ENCODE assay signal across 21 cellular contexts in the genomic region with DNA sequence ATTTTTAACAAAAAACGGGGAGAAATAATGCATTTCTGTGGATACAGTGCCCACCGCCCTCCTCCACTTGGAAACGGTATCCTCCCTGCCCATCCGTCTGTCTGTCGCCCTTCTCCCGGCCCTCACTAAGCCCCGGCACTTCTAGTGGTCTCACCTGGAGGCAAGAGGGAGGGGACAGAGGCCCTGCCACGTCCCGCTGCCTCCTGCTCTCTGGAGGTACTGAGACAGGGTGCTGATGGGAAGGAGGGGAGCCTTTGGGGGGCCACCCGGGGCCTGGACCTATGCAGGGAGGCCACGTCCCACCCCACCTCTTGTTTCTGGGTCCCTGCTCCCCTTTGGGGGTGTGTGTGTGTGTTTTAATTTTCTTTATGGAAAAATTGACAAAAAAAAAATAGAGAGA. TPM values are rescaled to one million over a fixed set of nuclear protein-coding genes. Genes with fewer than 3 reads are reported as not detected.
DNase-seq lines count a peak whose midpoint lies in the region; ATAC-seq, FAIRE-seq and TF ChIP-seq lines count a peak whose summit lies in the region.
"Had no signal": no experiment of that assay in that cellular context is flagged by ENCODE, and none has a peak within 500 bp of the region (broad histone marks: within the 10 kb centered on the region; RNA-seq: fewer than 3 reads in every experiment).

No MANE protein-coding gene starts in this region.

- H2BK120ac ChIP-seq in neuronal stem cell (ENCODE audit: low read depth, low read length): no peak overlapping the region

- no peak overlapping the region for H2AK5ac ChIP-seq in neuronal stem cell (ENCODE audit: low read depth, low read length)

- H3K4me2 ChIP-seq in HCT116 (ENCODE audit: low read length) (no peak overlapping the region), GM12878 (ENCODE audit: control insufficient read depth, insufficient read depth) (no peak overlapping the region), neuronal stem cell (ENCODE audit: insufficient read depth, low read length, poor library complexity, severe bottlenecking) (no peak overlapping the region)
- H3K4me2 ChIP-seq: KMS-11 had no signal

- H3K27me3 Mint-ChIP-seq in activated CD4-positive, alpha-beta T cell treated with anti-CD3 and anti-CD28 coated beads, Interleukin-2, amount 10 ng/mL, durations not matched to agents 7 days and 5 days: peaks cover 16% of the 10 kb centered on the region
- H3K27me3 Mint-ChIP-seq: B cell had no signal

- POLR2A ChIA-PET in activated CD4-positive, alpha-beta T cell treated with anti-CD3 and anti-CD28 coated beads, Interleukin-2, amount 10 ng/mL, durations not matched to agents 7 days and 5 days (lab: Charles Lee): no interaction called here
- POLR2A ChIA-PET in HCT116 (lab: Charles Lee): no interaction called here
- POLR2A ChIA-PET in GM12878 (lab: Charles Lee): no interaction called here

- intact Hi-C loops in HCT116 (cut with micrococcal nuclease): no loop called here
- intact Hi-C loops in GM12878 (cut with micrococcal nuclease; ENCODE audit: unreplicated experiment): no loop called here

- DNase-seq in activated CD4-positive, alpha-beta T cell treated with anti-CD3 and anti-CD28 coated beads, Interleukin-2, amount 10 ng/mL, durations not matched to agents 7 days and 5 days: no peak
- no peak for DNase-seq in activated CD4-positive, alpha-beta T cell treated with anti-CD3 and anti-CD28 coated beads, Interleukin-2, amount 50 U/mL, for 1 hour
- DNase-seq in HCT116 (ENCODE audit: low read depth, low spot score): no peak
- DNase-seq in GM12878 (ENCODE audit: low read depth, low spot score): no peak
- no peak for DNase-seq in neuronal stem cell (ENCODE audit: low spot score)
- no peak for DNase-seq in DMS79 (lab: John Stamatoyannopoulos, UW)
- DNase-seq in WERI-Rb-1: no peak
- DNase-seq: CD4-positive, alpha-beta T cell; EL; GOT3; NCI-H1417 treated with DMSO at 0.1 percent for 48 hours; NCI-H187 treated with DMSO at 0.1 percent for 48 hours; NCI-H345; NCI-H524 treated with DMSO at 0.1 percent for 48 hours; Peyer's patch; SW 1271 had no signal

- no peaks in the 10 kb centered on the region for H3K9me2 ChIP-seq in HCT116 (ENCODE audit: insufficient read depth)

- SMC1A ChIA-PET in GM12878 (lab: Charles Lee; ENCODE audit: uncharacterized antibody, unreplicated experiment): no interaction called here

- H3K14ac ChIP-seq in neuronal stem cell (ENCODE audit: low read length): no peak overlapping the region

- H4K20me1 ChIP-seq in HCT116 (ENCODE audit: insufficient read depth): no peaks in the 10 kb centered on the region
- H4K20me1 ChIP-seq in GM12878 (ENCODE audit: control insufficient read depth, insufficient read depth): no peaks in the 10 kb centered on the region

- WGBS in GM12878 (ENCODE audit: insufficient coverage, insufficient replicate concordance, low lambda C conversion rate, missing lambda C conversion rate): 68% methylated on average over 11 of the region's 11 CpGs
- WGBS in neuronal stem cell (ENCODE audit: extremely low coverage in 2 of 2, insufficient read length in 2 of 2, insufficient replicate concordance in 1 of 2), 2 donors: no CpG with 5 or more reads among the region's 11 CpGs

- no peaks in the 10 kb centered on the region for H3K36me3 ChIP-seq in HCT116 (ENCODE audit: control insufficient read depth in 1 of 2, insufficient read depth in 2 of 2, low read length in 2 of 2)
- H3K36me3 ChIP-seq in GM12878 (ENCODE audit: control insufficient read depth in 2 of 2, insufficient read depth in 2 of 2, low read length in 1 of 2): peaks cover 6 to 7% of the 10 kb centered on the region in 2 experiments; a peak in 3 of 4 replicates
- H3K36me3 ChIP-seq in neuronal stem cell (replicated peaks in 1 of 2; ENCODE audit: control insufficient read depth in 2 of 2, insufficient read depth in 2 of 2, low read length in 2 of 2): peaks cover 16 to 48% of the 10 kb centered on the region in 2 donors
- peaks cover 23% of the 10 kb centered on the region for H3K36me3 ChIP-seq in WERI-Rb-1

- ATAC-seq in HCT116 (no peak), GM12878 (no peak), GM18519 (IDR thresholded peaks at IDR 0.05; ENCODE audit: low FRiP score, unreplicated experiment) (no peak)

- H3K23ac ChIP-seq in neuronal stem cell (ENCODE audit: low read depth, low read length, poor library complexity): peak overlapping the region; percentile 31

- TF ChIP-seq RAD21 in HCT116 (IDR thresholded peaks at IDR 0.05; ENCODE audit: low read depth) (no peak), GM12878 (IDR thresholded peaks at IDR 0.05; ENCODE audit: insufficient read depth, low read depth, low read length) (no peak)

- H3K4ac ChIP-seq in neuronal stem cell (ENCODE audit: low read length): no peak overlapping the region

- CTCF ChIA-PET in activated CD4-positive, alpha-beta T cell treated with anti-CD3 and anti-CD28 coated beads, Interleukin-2, amount 10 ng/mL, durations not matched to agents 7 days and 5 days (lab: Charles Lee): interaction anchor here (1.0 kb wide), 1 partner anchor 10 kb away, joined by 3 read pairs; no protein-coding TSS in a partner anchor
- CTCF ChIA-PET in HCT116 (lab: Charles Lee): no interaction called here
- CTCF ChIA-PET in GM12878 (lab: Yijun Ruan, JAX): no interaction called here

- H3K79me2 ChIP-seq in HCT116 (ENCODE audit: insufficient read depth, low read length) (no peaks in the 10 kb centered on the region), GM12878 (ENCODE audit: control insufficient read depth, insufficient read depth, low read length) (no peaks in the 10 kb centered on the region)

- no peak for TF ChIP-seq POLR2A in HCT116 (IDR thresholded peaks at IDR 0.05; ENCODE audit: borderline replicate concordance, extremely low read depth, insufficient read depth, insufficient read length)
- no peak for TF ChIP-seq POLR2A in GM12878 (IDR thresholded peaks at IDR 0.05; ENCODE audit: low read depth, low read length)

- H3K9ac ChIP-seq in HCT116 (ENCODE audit: low read length) (no peak overlapping the region), GM12878 (ENCODE audit: control insufficient read depth, insufficient read depth, low read length) (no peak overlapping the region), neuronal stem cell (ENCODE audit: low read depth, low read length, poor library complexity) (no peak overlapping the region)
- H3K9ac ChIP-seq: KMS-11 had no signal

- no peaks in the 10 kb centered on the region for H3K4me1 Mint-ChIP-seq in activated CD4-positive, alpha-beta T cell treated with anti-CD3 and anti-CD28 coated beads, Interleukin-2, amount 10 ng/mL, durations not matched to agents 7 days and 5 days

- FAIRE-seq in GM12878 (lab: Jason Lieb, UNC): no peak

- H3K27ac ChIP-seq in HCT116 (ENCODE audit: low read depth, low read length) (no peak overlapping the region), GM12878 (ENCODE audit: control insufficient read depth, insufficient read depth) (no peak overlapping the region), neuronal stem cell (replicated peaks; ENCODE audit: low read length) (no peak overlapping the region), WERI-Rb-1 (no peak overlapping the region)
- H3K27ac ChIP-seq: 22Rv1, KMS-11, Peyer's patch had no signal

- no peak overlapping the region for H3K18ac ChIP-seq in neuronal stem cell (ENCODE audit: low read length)

- BruUV-seq in HCT116 (replicated peaks; lab: Mats Ljungman, UMichigan): TSS peak; percentile 56
- TSS peak; percentile 83 for BruUV-seq in GM12878 (replicated peaks; lab: Mats Ljungman, UMichigan)

- H3K9me3 ChIP-seq in HCT116 (ENCODE audit: control insufficient read depth in 1 of 2, insufficient read depth in 1 of 2, low read depth in 1 of 2, low read length in 2 of 2) (no peaks in the 10 kb centered on the region), GM12878 (replicated peaks; ENCODE audit: control insufficient read depth, insufficient read depth, low read length) (no peaks in the 10 kb centered on the region), neuronal stem cell (replicated peaks in 1 of 2; ENCODE audit: control insufficient read depth in 2 of 2, insufficient read depth in 1 of 2, low read depth in 1 of 2, low read length in 2 of 2) (peaks cover 0 to 3% of the 10 kb centered on the region in 2 donors), WERI-Rb-1 (ENCODE audit: severe bottlenecking) (no peaks in the 10 kb centered on the region)
- H3K9me3 ChIP-seq: Peyer's patch had no signal

- RAD21 ChIA-PET in HCT116 (lab: Charles Lee; ENCODE audit: low non-redundant PET in 1 of 2, low total read pairs in 2 of 2, uncharacterized antibody in 2 of 2, unreplicated experiment in 2 of 2): no interaction called here
- RAD21 ChIA-PET in GM12878 (lab: Charles Lee; ENCODE audit: unreplicated experiment): no interaction called here

- H3K79me1 ChIP-seq in neuronal stem cell (ENCODE audit: low read depth, low read length): no peaks in the 10 kb centered on the region

- no peak overlapping the region for H2AFZ ChIP-seq in HCT116 (ENCODE audit: low read depth, low read length, poor library complexity, severe bottlenecking)
- no peak overlapping the region for H2AFZ ChIP-seq in GM12878 (ENCODE audit: control insufficient read depth, low read depth, low read length)
- H2AFZ ChIP-seq in neuronal stem cell (ENCODE audit: low read length): no peak overlapping the region

- H3K27ac Mint-ChIP-seq in activated CD4-positive, alpha-beta T cell treated with anti-CD3 and anti-CD28 coated beads, Interleukin-2, amount 10 ng/mL, durations not matched to agents 7 days and 5 days: peak overlapping the region; percentile 25
- H3K27ac Mint-ChIP-seq: B cell had no signal

- no peak overlapping the region for H2BK12ac ChIP-seq in neuronal stem cell (ENCODE audit: low read length)

- TF ChIP-seq EP300 in GM12878 (IDR thresholded peaks at IDR 0.05; ENCODE audit: borderline replicate concordance in 1 of 2, control insufficient read depth in 1 of 2, low read depth in 2 of 2, low read length in 2 of 2): no peak

- in situ Hi-C loops in GM12878 (cut with MboI): no loop called here

- no peaks in the 10 kb centered on the region for H3K9me3 Mint-ChIP-seq in activated CD4-positive, alpha-beta T cell treated with anti-CD3 and anti-CD28 coated beads, Interleukin-2, amount 10 ng/mL, durations not matched to agents 7 days and 5 days
- H3K9me3 Mint-ChIP-seq: CD4-positive, alpha-beta T cell had no signal

- peaks cover 14% of the 10 kb centered on the region for H3K36me3 Mint-ChIP-seq in activated CD4-positive, alpha-beta T cell treated with anti-CD3 and anti-CD28 coated beads, Interleukin-2, amount 10 ng/mL, durations not matched to agents 7 days and 5 days (ENCODE audit: low read depth)

- no peaks in the 10 kb centered on the region for H3K4me1 ChIP-seq in HCT116 (ENCODE audit: control insufficient read depth in 1 of 2, insufficient read depth in 2 of 2, low read length in 2 of 2)
- H3K4me1 ChIP-seq in GM12878 (ENCODE audit: control insufficient read depth, insufficient read depth, low read length): peaks cover 17% of the 10 kb centered on the region
- H3K4me1 ChIP-seq in neuronal stem cell (ENCODE audit: control insufficient read depth in 2 of 2, insufficient read depth in 1 of 2, low read depth in 1 of 2, low read length in 2 of 2): peaks cover 0 to 3% of the 10 kb centered on the region in 2 donors

- no peak overlapping the region for H2BK15ac ChIP-seq in neuronal stem cell (ENCODE audit: low read length)

- H2BK5ac ChIP-seq in neuronal stem cell (ENCODE audit: low read length): no peak overlapping the region

- H3K4me3 Mint-ChIP-seq in activated CD4-positive, alpha-beta T cell treated with anti-CD3 and anti-CD28 coated beads, Interleukin-2, amount 10 ng/mL, durations not matched to agents 7 days and 5 days: no peak overlapping the region
- H3K4me3 Mint-ChIP-seq: B cell; CD4-positive, alpha-beta T cell had no signal

- no peak overlapping the region for H4K91ac ChIP-seq in neuronal stem cell (ENCODE audit: low read depth, low read length, poor library complexity)

- TF ChIP-seq CTCF in HCT116 (IDR thresholded peaks at IDR 0.05 in 2 of 3, conservative IDR thresholded peaks at IDR 0.05 in 1 of 3; ENCODE audit: borderline replicate concordance in 1 of 3, insufficient read depth in 1 of 3, low read depth in 2 of 3, low read length in 2 of 3): no peak
- no peak for TF ChIP-seq CTCF in GM12878 (IDR thresholded peaks at IDR 0.05 in 2 of 3, conservative IDR thresholded peaks at IDR 0.05 in 1 of 3; ENCODE audit: control insufficient read depth in 2 of 3, extremely low read depth in 1 of 3, insufficient read depth in 1 of 3, low read depth in 3 of 3, low read length in 3 of 3)
- no peak for TF ChIP-seq CTCF in WERI-Rb-1 (IDR thresholded peaks at IDR 0.05; ENCODE audit: low read depth, low read length)

- H3K4me3 ChIP-seq in HCT116 (replicated peaks in 1 of 2; ENCODE audit: low read depth in 1 of 2, low read length in 2 of 2) (no peak overlapping the region), GM12878 (no peak overlapping the region), neuronal stem cell (ENCODE audit: low read length in 2 of 2) (no peak overlapping the region), WERI-Rb-1 (ENCODE audit: low read depth, low read length) (no peak overlapping the region)
- H3K4me3 ChIP-seq: Peyer's patch had no signal

- H4K8ac ChIP-seq in neuronal stem cell (ENCODE audit: low read depth, low read length): no peak overlapping the region

- H3K27me3 ChIP-seq in HCT116 (ENCODE audit: insufficient read depth, low read length) (no peaks in the 10 kb centered on the region), GM12878 (replicated peaks in 1 of 2; ENCODE audit: control insufficient read depth in 2 of 2, insufficient read depth in 2 of 2, low read length in 1 of 2) (no peaks in the 10 kb centered on the region; a peak in 2 of 4 replicates), neuronal stem cell (ENCODE audit: control insufficient read depth in 3 of 3, insufficient read depth in 3 of 3, low read depth in 1 of 3, low read length in 3 of 3) (peaks cover 0 to 2% (median 0%) of the 10 kb centered on the region in 3 experiments), WERI-Rb-1 (ENCODE audit: insufficient read depth, low read depth, severe bottlenecking) (no peaks in the 10 kb centered on the region)
- H3K27me3 ChIP-seq: Peyer's patch had no signal

RNA-seq across cellular contexts. Expression of gene HAMP, which starts 3.0 kb away (rescaled TPM):
- total RNA-seq in activated CD4-positive, alpha-beta T cell treated with anti-CD3 and anti-CD28 coated beads, Interleukin-2, amount 10 ng/mL, durations not matched to agents 7 days and 5 days: 1 to 10 TPM in 1 of 2 experiments, under 1 TPM in 1; 0.92 to 1.2 TPM
- total RNA-seq in HCT116 (2021; ENCODE audit: unreplicated experiment) (not detected), GM12878 (2014; rRNA removed) (0.45 TPM in 1 of 2 replicates, not detected in the other), GM12878 (2014; rRNA removed; fragmentation: Illumina TruSeq; extraction: Trizol) (0.36 TPM in 1 of 2 replicates, not detected in the other), GM12878 (2021) (not detected in 2 replicates)
- polyA plus RNA-seq in HCT116 (2012): not detected in 2 replicates
- 0.17 TPM in 1 of 2 replicates, not detected in the other for total RNA-seq in GM12878 (2013; cell fraction: nucleolus; rRNA removed)
- polyA plus RNA-seq in GM12878 (2011; ENCODE audit: low read depth): 0.31 TPM
- polyA plus RNA-seq in GM12878 (2011; rRNA removed) (0.03 TPM in 1 of 2 replicates, not detected in the other), GM12878 (2014; fragmentation: Illumina TruSeq; extraction: Trizol) (0.10 TPM in 1 of 2 replicates, not detected in the other), GM12878 (2014; fragmentation: Nextera tagmentation; extraction: Ambion mirVana) (under 1 TPM; 0.58 to 0.71 TPM), GM12878 (2014; rRNA removed) (0.53 TPM in 1 of 2 replicates, not detected in the other), GM12878 (2016; fragmentation: Nextera tagmentation; extraction: Ambion mirVana) (under 1 TPM; 0.23 to 0.63 TPM)
- 0.15 TPM in 1 of 2 replicates, not detected in the other for polyA plus RNA-seq in GM12878 (2011; cell fraction: cytosol; rRNA removed)
- 0.42 and 0.45 TPM in 2 replicates for polyA plus RNA-seq in GM12878 (2011; cell fraction: nucleus; rRNA removed)
- 0.17 and 0.26 TPM in 2 replicates for polyA plus RNA-seq in GM12878 (2012)
- 0.07 and 0.15 TPM in 2 replicates for polyA minus RNA-seq in GM12878 (2011; rRNA and poly(A)+ RNA removed)
- not detected in 2 replicates for polyA minus RNA-seq in GM12878 (2011; cell fraction: cytosol; rRNA and poly(A)+ RNA removed)
- 0.24 and 0.77 TPM in 2 replicates for polyA minus RNA-seq in GM12878 (2011; cell fraction: nucleus; rRNA and poly(A)+ RNA removed)
- not detected for polyA plus RNA-seq in neuronal stem cell (2013, experiment 1 of 2)
- 0.01 TPM for polyA plus RNA-seq in neuronal stem cell (2013, experiment 2 of 2)
- total RNA-seq: Peyer's patch had no signal
- polyA plus RNA-seq: AG04450 had no signal

RNA-seq across cellular contexts. Expression of gene USF2, which starts 10.6 kb away (rescaled TPM):
- total RNA-seq in activated CD4-positive, alpha-beta T cell treated with anti-CD3 and anti-CD28 coated beads, Interleukin-2, amount 10 ng/mL, durations not matched to agents 7 days and 5 days: 100 to 1,000 TPM; 150 to 162 TPM
- 98.4 TPM for total RNA-seq in HCT116 (2021; ENCODE audit: unreplicated experiment)
- polyA plus RNA-seq in HCT116 (2012): 92.9 and 106 TPM in 2 replicates
- 101 and 123 TPM in 2 replicates for total RNA-seq in GM12878 (2013; cell fraction: nucleolus; rRNA removed)
- 80.2 and 94.2 TPM in 2 replicates for total RNA-seq in GM12878 (2014; rRNA removed)
- total RNA-seq in GM12878 (2014; rRNA removed; fragmentation: Illumina TruSeq; extraction: Trizol): 49.2 and 62.2 TPM in 2 replicates
- total RNA-seq in GM12878 (2021): 131 and 143 TPM in 2 replicates
- 38.1 TPM for polyA plus RNA-seq in GM12878 (2011; ENCODE audit: low read depth)
- 108 and 157 TPM in 2 replicates for polyA plus RNA-seq in GM12878 (2011; rRNA removed)
- 108 and 167 TPM in 2 replicates for polyA plus RNA-seq in GM12878 (2011; cell fraction: cytosol; rRNA removed)
- 228 and 254 TPM in 2 replicates for polyA plus RNA-seq in GM12878 (2011; cell fraction: nucleus; rRNA removed)
- polyA plus RNA-seq in GM12878 (2012): 133 and 151 TPM in 2 replicates
- polyA plus RNA-seq in GM12878 (2014; fragmentation: Illumina TruSeq; extraction: Trizol): 47.1 and 68.9 TPM in 2 replicates
- polyA plus RNA-seq in GM12878 (2014; fragmentation: Nextera tagmentation; extraction: Ambion mirVana): 1 to 10 TPM in 1 of 2 experiments, under 1 TPM in 1; 0.56 to 2.1 TPM
- 131 and 157 TPM in 2 replicates for polyA plus RNA-seq in GM12878 (2014; rRNA removed)
- polyA plus RNA-seq in GM12878 (2016; fragmentation: Nextera tagmentation; extraction: Ambion mirVana): 10 to 100 TPM; 13.4 to 13.6 TPM
- polyA minus RNA-seq in GM12878 (2011; rRNA and poly(A)+ RNA removed): 84.5 and 85.5 TPM in 2 replicates
- polyA minus RNA-seq in GM12878 (2011; cell fraction: cytosol; rRNA and poly(A)+ RNA removed): 46.8 and 58.7 TPM in 2 replicates
- polyA minus RNA-seq in GM12878 (2011; cell fraction: nucleus; rRNA and poly(A)+ RNA removed): 33.0 and 57.6 TPM in 2 replicates
- 132 TPM for polyA plus RNA-seq in neuronal stem cell (2013, experiment 1 of 2)
- polyA plus RNA-seq in neuronal stem cell (2013, experiment 2 of 2): 132 TPM

RNA-seq across cellular contexts. Expression of gene MAG, which starts 12.6 kb away (rescaled TPM):
- total RNA-seq in activated CD4-positive, alpha-beta T cell treated with anti-CD3 and anti-CD28 coated beads, Interleukin-2, amount 10 ng/mL, durations not matched to agents 7 days and 5 days: not detected
- total RNA-seq in HCT116 (2021; ENCODE audit: unreplicated experiment) (0.17 TPM), GM12878 (2014; rRNA removed) (0.11 and 0.17 TPM in 2 replicates), GM12878 (2014; rRNA removed; fragmentation: Illumina TruSeq; extraction: Trizol) (0.05 and 0.09 TPM in 2 replicates), GM12878 (2021) (0.27 and 0.56 TPM in 2 replicates)
- polyA plus RNA-seq in HCT116 (2012): 0.06 and 0.23 TPM in 2 replicates
- 1.0 and 2.8 TPM in 2 replicates for total RNA-seq in GM12878 (2013; cell fraction: nucleolus; rRNA removed)
- not detected for polyA plus RNA-seq in GM12878 (2011; ENCODE audit: low read depth)
- polyA plus RNA-seq in GM12878 (2011; rRNA removed) (0.03 and 0.23 TPM in 2 replicates), GM12878 (2014; fragmentation: Illumina TruSeq; extraction: Trizol) (0.06 TPM in 2 replicates), GM12878 (2014; fragmentation: Nextera tagmentation; extraction: Ambion mirVana) (not detected), GM12878 (2014; rRNA removed) (0.63 and 0.82 TPM in 2 replicates), GM12878 (2016; fragmentation: Nextera tagmentation; extraction: Ambion mirVana) (under 1 TPM; 0.16 to 0.23 TPM)
- 0.10 and 0.13 TPM in 2 replicates for polyA plus RNA-seq in GM12878 (2011; cell fraction: cytosol; rRNA removed)
- polyA plus RNA-seq in GM12878 (2011; cell fraction: nucleus; rRNA removed): 0.26 and 0.28 TPM in 2 replicates
- polyA plus RNA-seq in GM12878 (2012): 0.11 TPM in 1 of 2 replicates, not detected in the other
- 0.10 and 0.22 TPM in 2 replicates for polyA minus RNA-seq in GM12878 (2011; rRNA and poly(A)+ RNA removed)
- 0.53 TPM in 1 of 2 replicates, not detected in the other for polyA minus RNA-seq in GM12878 (2011; cell fraction: cytosol; rRNA and poly(A)+ RNA removed)
- polyA minus RNA-seq in GM12878 (2011; cell fraction: nucleus; rRNA and poly(A)+ RNA removed): not detected in 2 replicates
- polyA plus RNA-seq in neuronal stem cell (2013, experiment 1 of 2): not detected
- polyA plus RNA-seq in neuronal stem cell (2013, experiment 2 of 2): not detected
- total RNA-seq: CD4-positive, alpha-beta T cell had no signal
- polyA plus RNA-seq: AG04450 had no signal

RNA-seq across cellular contexts. Expression of gene LSR, which starts 30.6 kb away (rescaled TPM):
- total RNA-seq in activated CD4-positive, alpha-beta T cell treated with anti-CD3 and anti-CD28 coated beads, Interleukin-2, amount 10 ng/mL, durations not matched to agents 7 days and 5 days: 1 to 10 TPM; 3.5 to 3.6 TPM
- total RNA-seq in HCT116 (2021; ENCODE audit: unreplicated experiment) (211 TPM), GM12878 (2014; rRNA removed) (36.9 and 48.1 TPM in 2 replicates), GM12878 (2014; rRNA removed; fragmentation: Illumina TruSeq; extraction: Trizol) (7.5 and 14.4 TPM in 2 replicates), GM12878 (2021) (44.1 and 48.8 TPM in 2 replicates)
- polyA plus RNA-seq in HCT116 (2012): 486 and 684 TPM in 2 replicates
- total RNA-seq in GM12878 (2013; cell fraction: nucleolus; rRNA removed): 33.1 and 34.6 TPM in 2 replicates
- 7.4 TPM for polyA plus RNA-seq in GM12878 (2011; ENCODE audit: low read depth)
- polyA plus RNA-seq in GM12878 (2011; rRNA removed) (6.1 and 24.3 TPM in 2 replicates), GM12878 (2014; fragmentation: Illumina TruSeq; extraction: Trizol) (3.3 and 12.4 TPM in 2 replicates), GM12878 (2014; fragmentation: Nextera tagmentation; extraction: Ambion mirVana) (under 1 TPM; 0.26 to 0.84 TPM), GM12878 (2014; rRNA removed) (28.3 and 37.6 TPM in 2 replicates), GM12878 (2016; fragmentation: Nextera tagmentation; extraction: Ambion mirVana) (10 to 100 TPM; 35.7 to 53.9 TPM)
- polyA plus RNA-seq in GM12878 (2011; cell fraction: cytosol; rRNA removed): 22.8 and 24.7 TPM in 2 replicates
- polyA plus RNA-seq in GM12878 (2011; cell fraction: nucleus; rRNA removed): 64.4 and 68.8 TPM in 2 replicates
- polyA plus RNA-seq in GM12878 (2012): 20.0 and 27.4 TPM in 2 replicates
- polyA minus RNA-seq in GM12878 (2011; rRNA and poly(A)+ RNA removed): 21.7 and 34.3 TPM in 2 replicates
- polyA minus RNA-seq in GM12878 (2011; cell fraction: cytosol; rRNA and poly(A)+ RNA removed): 35.6 and 45.4 TPM in 2 replicates
- 41.6 and 85.2 TPM in 2 replicates for polyA minus RNA-seq in GM12878 (2011; cell fraction: nucleus; rRNA and poly(A)+ RNA removed)
- 36.5 TPM for polyA plus RNA-seq in neuronal stem cell (2013, experiment 1 of 2)
- polyA plus RNA-seq in neuronal stem cell (2013, experiment 2 of 2): 37.1 TPM

RNA-seq across cellular contexts. Expression of gene CD22, which starts 49.6 kb away (rescaled TPM):
- under 1 TPM in 1 of 2 experiments, not detected in 1; 0.21 TPM for total RNA-seq in activated CD4-positive, alpha-beta T cell treated with anti-CD3 and anti-CD28 coated beads, Interleukin-2, amount 10 ng/mL, durations not matched to agents 7 days and 5 days
- 7.0 TPM for total RNA-seq in HCT116 (2021; ENCODE audit: unreplicated experiment)
- 7.1 and 10.4 TPM in 2 replicates for polyA plus RNA-seq in HCT116 (2012)
- 1,882 and 2,109 TPM in 2 replicates for total RNA-seq in GM12878 (2013; cell fraction: nucleolus; rRNA removed)
- 238 and 245 TPM in 2 replicates for total RNA-seq in GM12878 (2014; rRNA removed)
- total RNA-seq in GM12878 (2014; rRNA removed; fragmentation: Illumina TruSeq; extraction: Trizol): 124 and 140 TPM in 2 replicates
- 261 and 294 TPM in 2 replicates for total RNA-seq in GM12878 (2021)
- 284 TPM for polyA plus RNA-seq in GM12878 (2011; ENCODE audit: low read depth)
- 216 and 271 TPM in 2 replicates for polyA plus RNA-seq in GM12878 (2011; rRNA removed)
- 276 and 316 TPM in 2 replicates for polyA plus RNA-seq in GM12878 (2011; cell fraction: cytosol; rRNA removed)
- 443 and 480 TPM in 2 replicates for polyA plus RNA-seq in GM12878 (2011; cell fraction: nucleus; rRNA removed)
- polyA plus RNA-seq in GM12878 (2012): 310 and 327 TPM in 2 replicates
- 288 and 344 TPM in 2 replicates for polyA plus RNA-seq in GM12878 (2014; fragmentation: Illumina TruSeq; extraction: Trizol)
- polyA plus RNA-seq in GM12878 (2014; fragmentation: Nextera tagmentation; extraction: Ambion mirVana): 10 to 100 TPM; 23.0 to 24.4 TPM
- polyA plus RNA-seq in GM12878 (2014; rRNA removed): 316 and 325 TPM in 2 replicates
- 10 to 100 TPM; 78.2 to 81.0 TPM for polyA plus RNA-seq in GM12878 (2016; fragmentation: Nextera tagmentation; extraction: Ambion mirVana)
- 482 and 491 TPM in 2 replicates for polyA minus RNA-seq in GM12878 (2011; rRNA and poly(A)+ RNA removed)
- polyA minus RNA-seq in GM12878 (2011; cell fraction: cytosol; rRNA and poly(A)+ RNA removed): 141 and 142 TPM in 2 replicates
- polyA minus RNA-seq in GM12878 (2011; cell fraction: nucleus; rRNA and poly(A)+ RNA removed): 170 and 251 TPM in 2 replicates
- not detected for polyA plus RNA-seq in neuronal stem cell (2013, experiment 1 of 2)
- polyA plus RNA-seq in neuronal stem cell (2013, experiment 2 of 2): 0.04 TPM
- polyA plus RNA-seq: AG04450 had no signal
